Comparison of ENCODE assay signal across 1 cellular context in genomic region chr1:192386051-192386650, GRCh38.
TF ChIP-seq lines count a peak whose summit lies in the region.

No MANE protein-coding gene starts in this region.

TF ChIP-seq in GM12878, 131 proteins besides CTCF, POLR2A, EP300 and RAD21 (continued from another document):
- TF ChIP-seq ZNF592 (IDR thresholded peaks at IDR 0.05) (no peak), SMC3 (IDR thresholded peaks at IDR 0.05; ENCODE audit: borderline replicate concordance, low read length) (no peak), POLR2AphosphoS2 (IDR thresholded peaks at IDR 0.05; ENCODE audit: low read depth, low read length) (no peak), RFX5 (IDR thresholded peaks at IDR 0.05; ENCODE audit: low read depth, low read length) (no peak), WRNIP1 (IDR thresholded peaks at IDR 0.05; ENCODE audit: borderline replicate concordance, low read depth, low read length) (no peak), CEBPZ (IDR thresholded peaks at IDR 0.05; ENCODE audit: low read depth, low read length) (no peak), KDM1A (IDR thresholded peaks at IDR 0.05; ENCODE audit: borderline replicate concordance) (no peak), HDGF (IDR thresholded peaks at IDR 0.05) (no peak), USF1 (IDR thresholded peaks at IDR 0.05; ENCODE audit: borderline replicate concordance, extremely low read length, insufficient read depth, low read depth, low read length) (no peak), LARP7 (IDR thresholded peaks at IDR 0.05) (no peak), RUNX3 (IDR thresholded peaks at IDR 0.05; ENCODE audit: low read length) (no peak)
- TF ChIP-seq, protein P1, sequence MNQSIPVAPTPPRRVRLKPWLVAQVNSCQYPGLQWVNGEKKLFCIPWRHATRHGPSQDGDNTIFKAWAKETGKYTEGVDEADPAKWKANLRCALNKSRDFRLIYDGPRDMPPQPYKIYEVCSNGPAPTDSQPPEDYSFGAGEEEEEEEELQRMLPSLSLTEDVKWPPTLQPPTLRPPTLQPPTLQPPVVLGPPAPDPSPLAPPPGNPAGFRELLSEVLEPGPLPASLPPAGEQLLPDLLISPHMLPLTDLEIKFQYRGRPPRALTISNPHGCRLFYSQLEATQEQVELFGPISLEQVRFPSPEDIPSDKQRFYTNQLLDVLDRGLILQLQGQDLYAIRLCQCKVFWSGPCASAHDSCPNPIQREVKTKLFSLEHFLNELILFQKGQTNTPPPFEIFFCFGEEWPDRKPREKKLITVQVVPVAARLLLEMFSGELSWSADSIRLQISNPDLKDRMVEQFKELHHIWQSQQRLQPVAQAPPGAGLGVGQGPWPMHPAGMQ (IDR thresholded peaks at IDR 0.05; ENCODE audit: borderline replicate concordance): no peak
- TF ChIP-seq, protein P2, sequence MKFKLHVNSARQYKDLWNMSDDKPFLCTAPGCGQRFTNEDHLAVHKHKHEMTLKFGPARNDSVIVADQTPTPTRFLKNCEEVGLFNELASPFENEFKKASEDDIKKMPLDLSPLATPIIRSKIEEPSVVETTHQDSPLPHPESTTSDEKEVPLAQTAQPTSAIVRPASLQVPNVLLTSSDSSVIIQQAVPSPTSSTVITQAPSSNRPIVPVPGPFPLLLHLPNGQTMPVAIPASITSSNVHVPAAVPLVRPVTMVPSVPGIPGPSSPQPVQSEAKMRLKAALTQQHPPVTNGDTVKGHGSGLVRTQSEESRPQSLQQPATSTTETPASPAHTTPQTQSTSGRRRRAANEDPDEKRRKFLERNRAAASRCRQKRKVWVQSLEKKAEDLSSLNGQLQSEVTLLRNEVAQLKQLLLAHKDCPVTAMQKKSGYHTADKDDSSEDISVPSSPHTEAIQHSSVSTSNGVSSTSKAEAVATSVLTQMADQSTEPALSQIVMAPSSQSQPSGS (IDR thresholded peaks at IDR 0.05; ENCODE audit: low read length): no peak
- TF ChIP-seq, protein P3, sequence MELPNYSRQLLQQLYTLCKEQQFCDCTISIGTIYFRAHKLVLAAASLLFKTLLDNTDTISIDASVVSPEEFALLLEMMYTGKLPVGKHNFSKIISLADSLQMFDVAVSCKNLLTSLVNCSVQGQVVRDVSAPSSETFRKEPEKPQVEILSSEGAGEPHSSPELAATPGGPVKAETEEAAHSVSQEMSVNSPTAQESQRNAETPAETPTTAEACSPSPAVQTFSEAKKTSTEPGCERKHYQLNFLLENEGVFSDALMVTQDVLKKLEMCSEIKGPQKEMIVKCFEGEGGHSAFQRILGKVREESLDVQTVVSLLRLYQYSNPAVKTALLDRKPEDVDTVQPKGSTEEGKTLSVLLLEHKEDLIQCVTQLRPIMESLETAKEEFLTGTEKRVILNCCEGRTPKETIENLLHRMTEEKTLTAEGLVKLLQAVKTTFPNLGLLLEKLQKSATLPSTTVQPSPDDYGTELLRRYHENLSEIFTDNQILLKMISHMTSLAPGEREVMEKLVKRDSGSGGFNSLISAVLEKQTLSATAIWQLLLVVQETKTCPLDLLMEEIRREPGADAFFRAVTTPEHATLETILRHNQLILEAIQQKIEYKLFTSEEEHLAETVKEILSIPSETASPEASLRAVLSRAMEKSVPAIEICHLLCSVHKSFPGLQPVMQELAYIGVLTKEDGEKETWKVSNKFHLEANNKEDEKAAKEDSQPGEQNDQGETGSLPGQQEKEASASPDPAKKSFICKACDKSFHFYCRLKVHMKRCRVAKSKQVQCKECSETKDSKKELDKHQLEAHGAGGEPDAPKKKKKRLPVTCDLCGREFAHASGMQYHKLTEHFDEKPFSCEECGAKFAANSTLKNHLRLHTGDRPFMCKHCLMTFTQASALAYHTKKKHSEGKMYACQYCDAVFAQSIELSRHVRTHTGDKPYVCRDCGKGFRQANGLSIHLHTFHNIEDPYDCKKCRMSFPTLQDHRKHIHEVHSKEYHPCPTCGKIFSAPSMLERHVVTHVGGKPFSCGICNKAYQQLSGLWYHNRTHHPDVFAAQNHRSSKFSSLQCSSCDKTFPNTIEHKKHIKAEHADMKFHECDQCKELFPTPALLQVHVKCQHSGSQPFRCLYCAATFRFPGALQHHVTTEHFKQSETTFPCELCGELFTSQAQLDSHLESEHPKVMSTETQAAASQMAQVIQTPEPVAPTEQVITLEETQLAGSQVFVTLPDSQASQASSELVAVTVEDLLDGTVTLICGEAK (IDR thresholded peaks at IDR 0.05; ENCODE audit: borderline replicate concordance): no peak
